8 cellular contexts compared by ENCODE assay signal in the genomic region with DNA sequence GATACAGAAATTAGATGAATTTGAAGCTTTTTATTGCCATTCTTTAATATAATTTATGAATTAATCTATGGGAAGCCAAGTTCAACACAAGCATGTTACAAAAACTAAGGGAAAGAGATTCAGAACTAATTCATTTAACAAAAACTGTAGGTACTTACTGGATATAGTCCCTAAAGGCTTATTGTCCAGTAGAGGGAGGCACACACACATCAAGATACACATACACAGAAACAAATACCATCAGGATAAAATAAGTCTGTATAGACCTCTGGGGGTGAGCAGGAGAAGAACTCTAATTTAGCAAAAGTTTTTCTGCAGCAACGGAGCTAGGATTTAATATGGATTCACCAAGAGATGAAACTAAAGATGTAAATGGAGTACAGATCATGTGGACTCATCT.
DNase-seq lines count a peak whose midpoint lies in the region; ATAC-seq and TF ChIP-seq lines count a peak whose summit lies in the region.

No MANE protein-coding gene starts in this region.

- no peaks in the 10 kb centered on the region for H3K27me3 Mint-ChIP-seq in stimulated activated naive B cell treated with anti-CD40 and anti-IgM and Interleukin-4, amounts not matched to agents 10 μg/mL and 1 μg/mL and 100 μg/mL, for 72 hours

- 86 to 87% methylated on average over 1 of the region's 1 CpG for WGBS in GM23248 (ENCODE audit: low coverage in 1 of 2, low lambda C conversion rate in 2 of 2, missing lambda C conversion rate in 2 of 2), 2 experiments

- CTCF ChIA-PET in PC-9 (lab: Charles Lee), result interaction anchor here (0.6 to 0.7 kb wide), 2 partner anchors 39 to 163 kb away, joined by 3 to 4 read pairs; no protein-coding TSS in a partner anchor

- H3K4me1 Mint-ChIP-seq in stimulated activated naive B cell treated with anti-CD40 and anti-IgM and Interleukin-4, amounts not matched to agents 10 μg/mL and 1 μg/mL and 100 μg/mL, for 72 hours, result peaks cover 0 to 10% of the 10 kb centered on the region in 2 donors

- in situ Hi-C loops in GM23248 (cut with MboI), result no loop called here

- H3F3A ChIP-seq in GM23248 (ENCODE audit: insufficient read depth), result no peaks in the 10 kb centered on the region
- no peaks in the 10 kb centered on the region for H3F3A ChIP-seq in PC-9 (ENCODE audit: insufficient read depth, low read depth)

- TF ChIP-seq CTCF in 22Rv1 (IDR thresholded peaks at IDR 0.05) (peak; percentile 42), PC-9 (conservative IDR thresholded peaks at IDR 0.05) (peak; percentile 77), fibroblast of pulmonary artery (IDR thresholded peaks at IDR 0.05; ENCODE audit: low read length, missing control alignments) (peak; percentile 50), vagina (IDR thresholded peaks at IDR 0.05) (peak in 1 of 3 experiments; percentile 20)

- no peaks in the 10 kb centered on the region for H3K9me3 ChIP-seq in GM23248 (ENCODE audit: low read depth)
- no peaks in the 10 kb centered on the region for H3K9me3 ChIP-seq in PC-9 (ENCODE audit: insufficient read depth, low read depth)
- no peaks in the 10 kb centered on the region for H3K9me3 ChIP-seq in vagina

- no TSS peak for BruUV-seq in PC-9 (replicated peaks; lab: Mats Ljungman, UMichigan)

- no peak overlapping the region for H3K27ac Mint-ChIP-seq in stimulated activated naive B cell treated with anti-CD40 and anti-IgM and Interleukin-4, amounts not matched to agents 10 μg/mL and 1 μg/mL and 100 μg/mL, for 72 hours

- no peaks in the 10 kb centered on the region for H3K27me3 ChIP-seq in GM23248 (replicated peaks; ENCODE audit: insufficient read depth)
- H3K27me3 ChIP-seq in PC-9 (ENCODE audit: insufficient read depth, low read depth), result no peaks in the 10 kb centered on the region
- H3K27me3 ChIP-seq in vagina, result no peaks in the 10 kb centered on the region

- POLR2A ChIA-PET in PC-9 (lab: Charles Lee; ENCODE audit: unreplicated experiment), result no interaction called here

- H3K36me3 ChIP-seq in GM23248 (ENCODE audit: low read depth), result no peaks in the 10 kb centered on the region
- no peaks in the 10 kb centered on the region for H3K36me3 ChIP-seq in PC-9 (ENCODE audit: low read depth)
- peaks cover 0 to 3% of the 10 kb centered on the region in 2 donors for H3K36me3 ChIP-seq in vagina

- H3K4me3 Mint-ChIP-seq in stimulated activated naive B cell treated with anti-CD40 and anti-IgM and Interleukin-4, amounts not matched to agents 10 μg/mL and 1 μg/mL and 100 μg/mL, for 72 hours, result no peak overlapping the region

- intact Hi-C loops in PC-9 (cut with micrococcal nuclease; ENCODE audit: unreplicated experiment), result loop anchor here (1.0 to 10.0 kb wide), 2 partner anchors 163 to 360 kb away; no protein-coding TSS in a partner anchor
- intact Hi-C loops in vagina (cut with DNase I), result no loop called here

- no peaks in the 10 kb centered on the region for H3K9me3 Mint-ChIP-seq in stimulated activated naive B cell treated with anti-CD40 and anti-IgM and Interleukin-4, amounts not matched to agents 10 μg/mL and 1 μg/mL and 100 μg/mL, for 72 hours

- peak; percentile 51 for DNase-seq in GM23248
- peak; percentile 2 to 63 for DNase-seq in PC-9
- DNase-seq in fibroblast of pulmonary artery (ENCODE audit: low read depth), result peak; percentile 70
- DNase-seq in stimulated activated naive B cell treated with anti-CD40 and anti-IgM and Interleukin-4, amounts not matched to agents 10 μg/mL and 1 μg/mL and 100 μg/mL, for 72 hours, result no peak
- DNase-seq in vagina (ENCODE audit: extremely low spot score in 2 of 2), result no peak

- no peak overlapping the region for H3K4me2 ChIP-seq in GM23248 (ENCODE audit: unreplicated experiment)
- H3K4me2 ChIP-seq in PC-9, result no peak overlapping the region

- H2AFZ ChIP-seq in GM23248, result no peak overlapping the region
- no peak overlapping the region for H2AFZ ChIP-seq in PC-9

- H3K4me1 ChIP-seq in GM23248 (ENCODE audit: insufficient read depth) (no peaks in the 10 kb centered on the region), PC-9 (replicated peaks; ENCODE audit: insufficient read depth) (no peaks in the 10 kb centered on the region), vagina (no peaks in the 10 kb centered on the region)

- no peak overlapping the region for H3K4me3 ChIP-seq in GM23248
- H3K4me3 ChIP-seq in PC-9, result no peak overlapping the region
- H3K4me3 ChIP-seq in fibroblast of pulmonary artery (replicated peaks; ENCODE audit: low read depth, low read length), result no peak overlapping the region
- no peak overlapping the region for H3K4me3 ChIP-seq in vagina

- no peak for TF ChIP-seq POLR2A in vagina (IDR thresholded peaks at IDR 0.05)

- H3K36me3 Mint-ChIP-seq in stimulated activated naive B cell treated with anti-CD40 and anti-IgM and Interleukin-4, amounts not matched to agents 10 μg/mL and 1 μg/mL and 100 μg/mL, for 72 hours, result peaks cover 7 to 11% of the 10 kb centered on the region in 2 donors

- H3K9me2 ChIP-seq in GM23248 (ENCODE audit: insufficient read depth), result no peaks in the 10 kb centered on the region
- no peaks in the 10 kb centered on the region for H3K9me2 ChIP-seq in PC-9 (ENCODE audit: insufficient read depth)

- H4K20me1 ChIP-seq in GM23248 (ENCODE audit: insufficient read depth) (no peaks in the 10 kb centered on the region), PC-9 (ENCODE audit: insufficient read depth) (no peaks in the 10 kb centered on the region)

- peak; percentile 56 to 75 for ATAC-seq in stimulated activated naive B cell treated with anti-CD40 and anti-IgM and Interleukin-4, amounts not matched to agents 10 μg/mL and 1 μg/mL and 100 μg/mL, for 72 hours (replicated peaks)
- ATAC-seq in GM19452 (IDR thresholded peaks at IDR 0.05; ENCODE audit: unreplicated experiment) (no peak), HG03520 (IDR thresholded peaks at IDR 0.05; ENCODE audit: unreplicated experiment) (no peak)

- H3K9ac ChIP-seq in GM23248, result no peak overlapping the region

- H3K27ac ChIP-seq in 22Rv1 (no peak overlapping the region), GM23248 (no peak overlapping the region), PC-9 (no peak overlapping the region), vagina (no peak overlapping the region)

- no peaks in the 10 kb centered on the region for H3K79me2 ChIP-seq in GM23248 (ENCODE audit: insufficient read depth)
- no peaks in the 10 kb centered on the region for H3K79me2 ChIP-seq in PC-9 (ENCODE audit: low read depth)

Comparison
In these comparisons a context has a peak if more than half of its experiments do, and no peak if none do; other contexts are left out.
1. DNase-seq: peak in GM23248 (single experiment), PC-9 (2 of 2) and fibroblast of pulmonary artery (single experiment); none in stimulated activated naive B cell treated with anti-CD40 and anti-IgM and Interleukin-4, amounts not matched to agents 10 μg/mL and 1 μg/mL and 100 μg/mL, for 72 hours (single experiment) and vagina (0 of 2).
2. ATAC-seq: peak in stimulated activated naive B cell treated with anti-CD40 and anti-IgM and Interleukin-4, amounts not matched to agents 10 μg/mL and 1 μg/mL and 100 μg/mL, for 72 hours (2 of 2); none in GM19452 (single experiment) and HG03520 (single experiment).